In genomic region chr6:108839068-108839467, GRCh38 we compare ENCODE assay signal across 27 cellular contexts. TPM values are rescaled to one million over a fixed set of nuclear protein-coding genes. Genes with fewer than 3 reads are reported as not detected.
A peak's percentile ranks its signal among the peaks of the same experiment; 100 is the strongest.
DNase-seq lines count a peak whose midpoint lies in the region; ATAC-seq and TF ChIP-seq lines count a peak whose summit lies in the region.
"Had no signal": no experiment of that assay in that cellular context is flagged by ENCODE, and none has a peak within 500 bp of the region (broad histone marks: within the 10 kb centered on the region; RNA-seq: fewer than 3 reads in every experiment).

No MANE protein-coding gene starts in this region.

- no peak for TF ChIP-seq CTCF in WTC11 (IDR thresholded peaks at IDR 0.05)
- TF ChIP-seq CTCF in lower lobe of right lung (IDR thresholded peaks at IDR 0.05): no peak
- TF ChIP-seq CTCF in GM13977 (IDR thresholded peaks at IDR 0.05; ENCODE audit: extremely low read depth, insufficient read depth, missing control alignments): no peak

- in situ Hi-C loops in GM13977 (cut with MboI; ENCODE audit: low pct_unique_long_range_greater_than_20kb, low sequenced_read_pairs, unreplicated experiment): no loop called here

- CTCF ChIA-PET in WTC11 (lab: Charles Lee): interaction anchor here (0.8 to 2.3 kb wide), 19 partner anchors 9 to 298 kb away, joined by 3 to 51 read pairs (median 6); partner anchors contain the start of genes ARMC2, CEP57L1, FOXO3 and SESN1

- H3K9me3 ChIP-seq in BLaER1 treated with 17β-estradiol and CSF1 and Interleukin-3, amounts not matched to agents 10 nM and 100 nM (replicated peaks in 1 of 11): no peaks in the 10 kb centered on the region
- H3K9me3 ChIP-seq in ES-I3 (ENCODE audit: control insufficient read depth, insufficient read depth, low read length): no peaks in the 10 kb centered on the region
- H3K9me3 ChIP-seq in lower lobe of right lung: no peaks in the 10 kb centered on the region
- H3K9me3 ChIP-seq: ascending aorta, pancreas, right atrium auricular region, SJCRH30, testis had no signal

- intact Hi-C loops in lower lobe of right lung (cut with DNase I): no loop called here

- no peaks in the 10 kb centered on the region for H4K20me1 ChIP-seq in BLaER1 treated with 17β-estradiol and CSF1 and Interleukin-3, amounts not matched to agents 10 nM and 100 nM

- H3K4me2 ChIP-seq in BLaER1 treated with 17β-estradiol and CSF1 and Interleukin-3, amounts not matched to agents 10 nM and 100 nM: peak overlapping the region in 7 of 11 experiments; percentile 78 to 96 (median 93); a peak in 9 of 22 replicates

- peaks cover 0 to 10% (median 0%) of the 10 kb centered on the region in 11 experiments; a peak in 3 of 22 replicates for H3K27me3 ChIP-seq in BLaER1 treated with 17β-estradiol and CSF1 and Interleukin-3, amounts not matched to agents 10 nM and 100 nM
- no peaks in the 10 kb centered on the region for H3K27me3 ChIP-seq in lower lobe of right lung (ENCODE audit: low read depth)
- H3K27me3 ChIP-seq: ascending aorta, pancreas, right atrium auricular region, SJCRH30, testis had no signal

- no peak overlapping the region; a peak in 1 of 22 replicates for H3K27ac ChIP-seq in BLaER1 treated with 17β-estradiol and CSF1 and Interleukin-3, amounts not matched to agents 10 nM and 100 nM
- H3K27ac ChIP-seq in lower lobe of right lung: no peak overlapping the region
- H3K27ac ChIP-seq: ascending aorta, C4-2B, pancreas, right atrium auricular region, SJCRH30, testis had no signal

- no peak for ATAC-seq in WTC11
- no peak for ATAC-seq in lower lobe of right lung
- ATAC-seq: stimulated activated naive CD8-positive, alpha-beta T cell treated with anti-CD3 and anti-CD28 coated beads, Interleukin-15, Interleukin-2, amounts not matched to agents 100 U/mL and 50 U/mL, for 24 hours had no signal

- H3K27ac Mint-ChIP-seq in WTC11: no peak overlapping the region
- peak overlapping the region in 5 of 6 donors; percentile 52 to 85 (median 81) for H3K27ac Mint-ChIP-seq in immature natural killer cell

- H3K36me3 ChIP-seq in BLaER1 treated with 17β-estradiol and CSF1 and Interleukin-3, amounts not matched to agents 10 nM and 100 nM: no peaks in the 10 kb centered on the region
- H3K36me3 ChIP-seq in ES-I3 (ENCODE audit: insufficient read depth, low read length): no peaks in the 10 kb centered on the region
- H3K36me3 ChIP-seq in lower lobe of right lung: no peaks in the 10 kb centered on the region
- H3K36me3 ChIP-seq: ascending aorta, pancreas, right atrium auricular region, SJCRH30 had no signal

- no peak overlapping the region for H3K9ac ChIP-seq in BLaER1 treated with 17β-estradiol and CSF1 and Interleukin-3, amounts not matched to agents 10 nM and 100 nM
- H3K9ac ChIP-seq in ES-I3 (ENCODE audit: low read depth, low read length): peak overlapping the region; percentile 34; the same call in 1 of the 2 replicates

- POLR2A ChIA-PET in WTC11 (lab: Charles Lee): interaction anchor here (0.8 kb wide), 1 partner anchor 281 kb away, joined by 3 read pairs; no protein-coding TSS in a partner anchor

- H3K4me1 Mint-ChIP-seq in WTC11 (peaks cover 26% of the 10 kb centered on the region), immature natural killer cell (peaks cover 38 to 53% of the 10 kb centered on the region in 2 donors)

- H3K4me1 ChIP-seq in BLaER1 treated with 17β-estradiol and CSF1 and Interleukin-3, amounts not matched to agents 10 nM and 100 nM: peaks cover 34 to 78% (median 44%) of the 10 kb centered on the region in 10 experiments
- H3K4me1 ChIP-seq in ES-I3 (ENCODE audit: insufficient read depth, low read length): peaks cover 7% of the 10 kb centered on the region
- peaks cover 21% of the 10 kb centered on the region for H3K4me1 ChIP-seq in lower lobe of right lung
- H3K4me1 ChIP-seq: pancreas had no signal

- H3K36me3 Mint-ChIP-seq in WTC11: no peaks in the 10 kb centered on the region
- no peaks in the 10 kb centered on the region for H3K36me3 Mint-ChIP-seq in immature natural killer cell

- H3K27me3 Mint-ChIP-seq in WTC11 (ENCODE audit: low read depth) (0 out of 2 replicates have a peak, but pooled peaks cover 5% of the 10 kb centered on the region), immature natural killer cell (ENCODE audit: low read depth in 3 of 3) (peaks cover 2 to 16% (median 11%) of the 10 kb centered on the region in 3 donors)

- peak overlapping the region; percentile 66 for H3K4me3 Mint-ChIP-seq in WTC11
- peak overlapping the region; percentile 56 to 80 (median 66) for H3K4me3 Mint-ChIP-seq in immature natural killer cell
- H3K4me3 Mint-ChIP-seq: IgD-negative memory B cell, neural crest cell had no signal

- no peak for DNase-seq in WTC11 (ENCODE audit: low spot score)
- no peak for DNase-seq in immature natural killer cell
- no peak for DNase-seq in lower lobe of right lung
- DNase-seq in midbrain (lab: John Stamatoyannopoulos, UW): no peak
- no peak for DNase-seq in GM13977 (ENCODE audit: low spot score)
- DNase-seq in AG08396 (ENCODE audit: low spot score): no peak
- DNase-seq: activated CD4-positive, alpha-beta T cell treated with anti-CD3 and anti-CD28 coated beads, Interleukin-2, amount 50 U/mL, for 1 hour; activated CD4-positive, CD25-positive, alpha-beta regulatory T cell; activated gamma-delta T cell; activated T-cell treated with anti-CD3 and anti-CD28 coated beads, Interleukin-2, amount 50 U/mL, for 1 hour; COR-L47; HCEC 1CT; MV-4-11; NCI-H1694 treated with DMSO at 0.1 percent for 48 hours; pancreas; SJCRH30; stimulated activated CD4-positive, alpha-beta T cell treated with anti-CD3 and anti-CD28 coated beads, Interleukin-1b, Interleukin-23, amount 100 ng/mL, for 48 hours; stimulated activated naive CD8-positive, alpha-beta T cell treated with anti-CD3 and anti-CD28 coated beads, Interleukin-15, Interleukin-2, amounts not matched to agents 100 U/mL and 50 U/mL, for 24 hours; testis had no signal

- no peak overlapping the region for H3K4me3 ChIP-seq in BLaER1 treated with 17β-estradiol and CSF1 and Interleukin-3, amounts not matched to agents 10 nM and 100 nM
- H3K4me3 ChIP-seq in lower lobe of right lung: no peak overlapping the region
- H3K4me3 ChIP-seq: ascending aorta, lung, pancreas, right atrium auricular region, SJCRH30, testis had no signal

- H3K9me3 Mint-ChIP-seq in WTC11 (no peaks in the 10 kb centered on the region), immature natural killer cell (no peaks in the 10 kb centered on the region)
- H3K9me3 Mint-ChIP-seq: IgD-negative memory B cell, neural crest cell had no signal

TF ChIP-seq in WTC11, 78 proteins besides CTCF, POLR2A, EP300 and RAD21:
- TF ChIP-seq ZNF423 (CRISPR knock-in tag; IDR thresholded peaks at IDR 0.05) (peak; percentile 57), USF2 (CRISPR knock-in tag; IDR thresholded peaks at IDR 0.05) (peak; percentile 51; the same call in 1 of the 2 replicates), ZNF671 (CRISPR knock-in tag; IDR thresholded peaks at IDR 0.05) (no peak)
TF ChIP-seq in WTC11: peak in this region for 2.

RNA-seq across cellular contexts. Expression of gene ARMC2, which starts 9.2 kb away (rescaled TPM):
- total RNA-seq in WTC11 (2021): 4.6 to 5.2 TPM (median 4.7 TPM) in 3 replicates
- polyA plus RNA-seq in immature natural killer cell: 1 to 10 TPM; 4.0 to 8.5 (median 4.2) TPM
- 10.8 TPM for total RNA-seq in lower lobe of right lung
